Comparison of ENCODE assay signal across 1 cellular context in genomic region chr14:22646570-22647254, GRCh38.
A peak's percentile ranks its signal among the peaks of the same experiment; 100 is the strongest.
TF ChIP-seq lines count a peak whose summit lies in the region.

No MANE protein-coding gene starts in this region.

TF ChIP-seq in HepG2, 621 proteins besides CTCF, POLR2A, EP300 and RAD21:
- no peak for TF ChIP-seq SP2 (CRISPR knock-in tag; IDR thresholded peaks at IDR 0.05)
- TF ChIP-seq ATF7 (IDR thresholded peaks at IDR 0.05) = peak; percentile 98
- no peak for TF ChIP-seq ATF7 (CRISPR knock-in tag; IDR thresholded peaks at IDR 0.05)
- no peak for TF ChIP-seq ZFP91 (CRISPR knock-in tag; IDR thresholded peaks at IDR 0.05; ENCODE audit: borderline replicate concordance)
